15 cellular contexts compared by ENCODE assay signal in the genomic region with DNA sequence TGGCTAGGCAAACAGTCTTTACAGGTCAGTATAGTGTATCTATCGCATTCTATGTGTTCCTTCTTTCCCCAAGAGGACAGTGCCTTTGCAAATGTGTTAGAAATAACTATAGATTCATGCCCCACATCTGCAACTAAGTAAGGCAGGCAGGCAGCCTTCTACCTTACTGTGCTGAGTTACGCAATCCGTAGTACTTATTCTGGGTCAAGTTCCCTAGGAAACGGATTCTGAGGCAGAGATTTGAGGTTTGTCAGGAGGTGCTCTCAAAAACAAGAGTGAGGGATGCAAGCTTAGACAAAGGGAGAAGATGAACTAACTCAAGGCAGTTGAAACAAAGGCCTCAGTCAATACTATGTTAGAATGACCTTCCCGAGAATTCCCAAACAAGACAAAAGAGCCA. TPM values are rescaled to one million over a fixed set of nuclear protein-coding genes. Genes with fewer than 3 reads are reported as not detected.
DNase-seq lines count a peak whose midpoint lies in the region; ATAC-seq and TF ChIP-seq lines count a peak whose summit lies in the region.
"Had no signal": no experiment of that assay in that cellular context is flagged by ENCODE, and none has a peak within 500 bp of the region (broad histone marks: within the 10 kb centered on the region; RNA-seq: fewer than 3 reads in every experiment).

No MANE protein-coding gene starts in this region.

- TF ChIP-seq CTCF in AG10803 (conservative IDR thresholded peaks at IDR 0.05; ENCODE audit: low read length) (no peak), H9 (conservative IDR thresholded peaks at IDR 0.05) (no peak)
- no peak for TF ChIP-seq CTCF in CD8-positive, alpha-beta T cell (IDR thresholded peaks at IDR 0.05)

- peaks cover 11 to 13% of the 10 kb centered on the region in 2 experiments for H3K4me1 Mint-ChIP-seq in H9
- peaks cover 9% of the 10 kb centered on the region for H3K4me1 Mint-ChIP-seq in central memory CD8-positive, alpha-beta T cell
- peaks cover 5% of the 10 kb centered on the region for H3K4me1 Mint-ChIP-seq in memory B cell
- peaks cover 3% of the 10 kb centered on the region for H3K4me1 Mint-ChIP-seq in CD8-positive, alpha-beta T cell (ENCODE audit: low read depth)

- H4K8ac ChIP-seq in H9 (replicated peaks; ENCODE audit: insufficient read length, low read depth, low read length) = no peak overlapping the region

- H2BK5ac ChIP-seq in H9 (ENCODE audit: insufficient read length, low read length) = no peak overlapping the region

- H3K79me1 ChIP-seq in H9 (ENCODE audit: insufficient read depth, low read depth, low read length, poor library complexity, severe bottlenecking) = peaks cover 15% of the 10 kb centered on the region

- H3K23ac ChIP-seq in H9 (ENCODE audit: insufficient read length, low read depth, low read length) = no peak overlapping the region

- no peak overlapping the region for H3K18ac ChIP-seq in H9 (ENCODE audit: insufficient read length, low read depth, low read length)

- no peaks in the 10 kb centered on the region for H3K23me2 ChIP-seq in H9 (ENCODE audit: insufficient read length, low read depth, low read length, poor library complexity, severe bottlenecking)

- peaks cover 23 to 76% (median 62%) of the 10 kb centered on the region in 3 experiments; a peak in 6 of 7 replicates for H3K36me3 Mint-ChIP-seq in H9 (ENCODE audit: insufficient read depth in 1 of 3, low read depth in 3 of 3)
- H3K36me3 Mint-ChIP-seq in central memory CD8-positive, alpha-beta T cell (ENCODE audit: insufficient read depth) = peaks cover 30% of the 10 kb centered on the region
- H3K36me3 Mint-ChIP-seq in memory B cell = peaks cover 19% of the 10 kb centered on the region
- H3K36me3 Mint-ChIP-seq in CD8-positive, alpha-beta T cell = peaks cover 48% of the 10 kb centered on the region

- no peak overlapping the region for H3K4me3 Mint-ChIP-seq in H9
- no peak overlapping the region for H3K4me3 Mint-ChIP-seq in central memory CD8-positive, alpha-beta T cell
- no peak overlapping the region for H3K4me3 Mint-ChIP-seq in memory B cell
- no peak overlapping the region for H3K4me3 Mint-ChIP-seq in CD8-positive, alpha-beta T cell
- H3K4me3 Mint-ChIP-seq: activated CD4-positive, alpha-beta T cell treated with anti-CD3 and anti-CD28 coated beads, Interleukin-2, amount 10 ng/mL, durations not matched to agents 24 days and 14 days had no signal

- no peaks in the 10 kb centered on the region for H3K9me3 Mint-ChIP-seq in H9
- H3K9me3 Mint-ChIP-seq in central memory CD8-positive, alpha-beta T cell = no peaks in the 10 kb centered on the region
- no peaks in the 10 kb centered on the region for H3K9me3 Mint-ChIP-seq in memory B cell
- no peaks in the 10 kb centered on the region for H3K9me3 Mint-ChIP-seq in CD8-positive, alpha-beta T cell
- H3K9me3 Mint-ChIP-seq: activated CD4-positive, alpha-beta T cell treated with anti-CD3 and anti-CD28 coated beads, Interleukin-2, amount 10 ng/mL, durations not matched to agents 24 days and 14 days had no signal

- H2BK20ac ChIP-seq in H9 (ENCODE audit: low read depth, low read length, poor library complexity, severe bottlenecking) = no peak overlapping the region

- H4K20me1 ChIP-seq in H9 (ENCODE audit: control insufficient read depth, insufficient read depth, insufficient read length) = no peaks in the 10 kb centered on the region

- H4K5ac ChIP-seq in H9 (ENCODE audit: insufficient read length, low read depth, low read length) = no peak overlapping the region

- no peak overlapping the region for H2BK120ac ChIP-seq in H9 (ENCODE audit: low read depth, low read length, poor library complexity, severe bottlenecking)

- no peaks in the 10 kb centered on the region for H3K27me3 ChIP-seq in H9 (ENCODE audit: insufficient read depth, low read length)
- no peaks in the 10 kb centered on the region for H3K27me3 ChIP-seq in CD8-positive, alpha-beta T cell (ENCODE audit: insufficient read depth, low read length)

- no peaks in the 10 kb centered on the region for H3K9me3 ChIP-seq in H9 (ENCODE audit: control insufficient read depth, low read depth, low read length)
- no peaks in the 10 kb centered on the region for H3K9me3 ChIP-seq in CD8-positive, alpha-beta T cell (ENCODE audit: low read length)

- intact Hi-C loops in CD8-positive, alpha-beta T cell (cut with DNase I, micrococcal nuclease) = no loop called here

- no peak overlapping the region for H3K56ac ChIP-seq in H9 (ENCODE audit: insufficient read length, low read depth, low read length)

- H3K4me2 ChIP-seq in H9 (ENCODE audit: insufficient read depth, insufficient read length, low read length) = no peak overlapping the region

- H3K9ac ChIP-seq in H9 (ENCODE audit: extremely low read depth, insufficient read length, low read length) = no peak overlapping the region

- H4K91ac ChIP-seq in H9 (ENCODE audit: insufficient read length, low read depth, low read length) = no peak overlapping the region

- H3K36me3 ChIP-seq in CD8-positive, alpha-beta T cell (ENCODE audit: insufficient read depth, low read length) = peaks cover 8% of the 10 kb centered on the region

- ATAC-seq in central memory CD8-positive, alpha-beta T cell (replicated peaks; ENCODE audit: extremely low read depth, poor library complexity, severe bottlenecking) = no peak
- ATAC-seq in memory B cell (ENCODE audit: low read depth) = no peak
- ATAC-seq in CD8-positive, alpha-beta T cell = no peak
- ATAC-seq: left ventricle myocardium superior had no signal

- no peaks in the 10 kb centered on the region; the same call in 1 of the 2 replicates for H3K79me2 ChIP-seq in H9 (ENCODE audit: insufficient read depth, low read length)

- no peak overlapping the region for H3T11ph ChIP-seq in H9 (ENCODE audit: low read length)

- H3K27ac ChIP-seq in H9 (ENCODE audit: insufficient read length, low read depth, low read length) = no peak overlapping the region
- no peak overlapping the region for H3K27ac ChIP-seq in CD8-positive, alpha-beta T cell (ENCODE audit: low read depth, low read length)

- no peak overlapping the region for H2AK5ac ChIP-seq in H9 (ENCODE audit: insufficient read length, low read length)

- H2AFZ ChIP-seq in H9 (ENCODE audit: low read length) = no peak overlapping the region

- no peak overlapping the region for H3K4me3 ChIP-seq in AG10803 (ENCODE audit: low read length)
- no peak overlapping the region for H3K4me3 ChIP-seq in CD8-positive, alpha-beta T cell (ENCODE audit: low read depth, low read length)

- POLR2A ChIA-PET in CD8-positive, alpha-beta T cell (lab: Charles Lee) = interaction anchor here (0.7 kb wide), 1 partner anchor 86 kb away, joined by 3 read pairs; no protein-coding TSS in a partner anchor

- CTCF ChIA-PET in CD8-positive, alpha-beta T cell (lab: Charles Lee) = no interaction called here

- DNase-seq in AG10803 (ENCODE audit: low read depth) (peak; percentile 50), H9 (no peak), memory B cell (ENCODE audit: low spot score in 2 of 2) (no peak), NCI-H2029 (lab: John Stamatoyannopoulos, UW) (no peak), DMS153 (lab: John Stamatoyannopoulos, UW) (no peak)
- no peak for DNase-seq in central memory CD8-positive, alpha-beta T cell (ENCODE audit: low spot score in 2 of 2)
- no peak for DNase-seq in CD8-positive, alpha-beta T cell
- DNase-seq: activated CD4-positive, alpha-beta T cell treated with anti-CD3 and anti-CD28 coated beads, Interleukin-2, amount 10 ng/mL, durations not matched to agents 24 days and 14 days; activated naive CD4-positive, alpha-beta T cell; COR-L47; KG1; left ventricle myocardium superior; NCI-H1092 treated with DMSO at 0.1 percent for 48 hours; NCI-H526; stimulated activated CD4-positive, alpha-beta T cell treated with anti-CD3 and anti-CD28 coated beads, Interleukin-12 subunit alpha, Interleukin-12 subunit beta, amount 100 ng/mL, for 4 hours had no signal

- no peak overlapping the region; the same call in 1 of the 2 replicates for H3K14ac ChIP-seq in H9 (ENCODE audit: insufficient read depth, low read length)

- H3K27ac Mint-ChIP-seq in H9 (peak overlapping the region; percentile 45 to 80 (median 78); a peak in 6 of 7 replicates), memory B cell (peak overlapping the region; percentile 24)
- H3K27ac Mint-ChIP-seq in central memory CD8-positive, alpha-beta T cell (ENCODE audit: low read depth) = peak overlapping the region; percentile 38
- H3K27ac Mint-ChIP-seq in CD8-positive, alpha-beta T cell = no peak overlapping the region

- no peak overlapping the region for H2BK15ac ChIP-seq in H9 (ENCODE audit: low read depth, low read length)

- WGBS in H9 (ENCODE audit: extremely low coverage, insufficient read length, low lambda C conversion rate) = no CpG with 5 or more reads among the region's 5 CpGs

- H2BK12ac ChIP-seq in H9 (ENCODE audit: insufficient read length, low read depth, low read length) = no peak overlapping the region

- H3K4ac ChIP-seq in H9 (ENCODE audit: low read depth, low read length) = no peak overlapping the region

- no peaks in the 10 kb centered on the region for H3K27me3 Mint-ChIP-seq in H9 (ENCODE audit: low read depth)
- H3K27me3 Mint-ChIP-seq in central memory CD8-positive, alpha-beta T cell = no peaks in the 10 kb centered on the region
- H3K27me3 Mint-ChIP-seq in memory B cell = no peaks in the 10 kb centered on the region
- no peaks in the 10 kb centered on the region for H3K27me3 Mint-ChIP-seq in CD8-positive, alpha-beta T cell (ENCODE audit: low read depth)
- H3K27me3 Mint-ChIP-seq: activated CD4-positive, alpha-beta T cell treated with anti-CD3 and anti-CD28 coated beads, Interleukin-2, amount 10 ng/mL, durations not matched to agents 24 days and 14 days had no signal

- no peaks in the 10 kb centered on the region for H3K4me1 ChIP-seq in H9 (ENCODE audit: insufficient read depth, low read length)
- no peaks in the 10 kb centered on the region for H3K4me1 ChIP-seq in CD8-positive, alpha-beta T cell (ENCODE audit: insufficient read depth, low read length)

RNA-seq across cellular contexts. Expression of a gene that starts 12.7 kb away (rescaled TPM):
- total RNA-seq in H9 (2021) = 45.4 and 51.9 TPM in 2 replicates
- total RNA-seq in CD8-positive, alpha-beta T cell = 10 to 100 TPM; 26.2 to 28.6 TPM
